ENCODE assay signal across 33 cellular contexts in the genomic region with DNA sequence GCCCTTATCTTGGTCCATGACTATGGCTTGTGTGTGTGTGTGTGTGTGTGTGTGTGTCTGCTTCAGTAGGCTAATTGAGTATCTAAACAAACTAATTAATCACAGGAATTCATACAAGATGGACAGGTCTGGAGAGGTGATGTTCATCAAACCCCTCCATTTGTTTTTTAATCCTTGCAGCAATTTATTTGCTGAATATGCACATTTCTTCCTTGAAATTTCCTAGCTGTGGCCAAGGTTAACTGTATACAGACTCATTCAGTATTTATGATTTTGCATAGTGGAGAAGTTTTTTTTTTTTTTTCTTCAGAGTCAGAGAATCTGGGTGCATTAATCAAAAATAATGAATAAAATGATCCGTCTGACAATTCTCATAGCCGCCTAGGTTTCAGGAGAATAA.
"Had no signal": no experiment of that assay in that cellular context is flagged by ENCODE, and none has a peak within 500 bp of the region (broad histone marks: within the 10 kb centered on the region; RNA-seq: fewer than 3 reads in every experiment).

No MANE protein-coding gene starts in this region.

- H3K4me1 ChIP-seq: adrenal gland, body of pancreas, breast epithelium had no signal

- H3K36me3 ChIP-seq: adrenal gland, brain microvascular endothelial cell, breast epithelium had no signal

- H3K4me3 ChIP-seq: adrenal gland, body of pancreas, breast epithelium had no signal

- ATAC-seq: activated CD8-positive, alpha-beta T cell treated with anti-CD3 and anti-CD28 coated beads for 36 hours; activated naive CD4-positive, alpha-beta T cell treated with anti-CD3 and anti-CD28 coated beads, Interleukin-2, amount 50 U/mL, for 72 hours; activated T-cell treated with anti-CD3 and anti-CD28 coated beads, Interleukin-2, amount 50 U/mL, for 4 hours; activated T-cell treated with anti-CD3 and anti-CD28 coated beads, Interleukin-2, amount 50 U/mL, for 72 hours; activated T-helper 17 cell treated with anti-CD3 and anti-CD28 coated beads, Interleukin-2, amount 50 U/mL, for 72 hours; body of pancreas had no signal

- H3K27ac ChIP-seq: adrenal gland, body of pancreas, brain microvascular endothelial cell, breast epithelium, VCaP had no signal

- FAIRE-seq: astrocyte, TTC549 had no signal

- H3K9me3 ChIP-seq: adrenal gland, body of pancreas, breast epithelium had no signal

- DNase-seq: activated B cell treated with CpG ODN at 0.5 μM for 24 hours; activated CD4-positive, alpha-beta memory T cell treated with anti-CD3 and anti-CD28 coated beads for 36 hours; activated CD4-positive, alpha-beta T cell treated with anti-CD3 and anti-CD28 coated beads for 4 hours; activated CD4-positive, alpha-beta T cell treated with anti-CD3 and anti-CD28 coated beads, Interleukin-2, amount 10 ng/mL, durations not matched to agents 24 days and 14 days; activated CD4-positive, alpha-beta T cell treated with anti-CD3 and anti-CD28 coated beads, Interleukin-2, amount 50 U/mL, for 1 hour; activated CD4-positive, alpha-beta T cell treated with anti-CD3 and anti-CD28 coated beads, Interleukin-2, amount 50 U/mL, for 4 hours; activated CD4-positive, CD25-positive, alpha-beta regulatory T cell treated with anti-CD3 and anti-CD28 coated beads, Interleukin-2, amount 50 U/mL, for 72 hours; activated CD8-positive, alpha-beta memory T cell treated with anti-CD3 and anti-CD28 coated beads, Interleukin-2, amount 50 U/mL, for 4 hours; activated CD8-positive, alpha-beta T cell treated with anti-CD3 and anti-CD28 coated beads for 36 hours; activated effector memory CD4-positive, alpha-beta T cell treated with anti-CD3 and anti-CD28 coated beads, Interleukin-2, amount 50 U/mL, for 16 hours; activated gamma-delta T cell treated with Interleukin-2 at 50 U/mL for 16 hours; activated naive CD4-positive, alpha-beta T cell; activated naive CD4-positive, alpha-beta T cell treated with anti-CD3 and anti-CD28 coated beads for 36 hours; activated naive CD4-positive, alpha-beta T cell treated with anti-CD3 and anti-CD28 coated beads, Interleukin-2, amount 50 U/mL, for 16 hours; activated naive CD8-positive, alpha-beta T cell treated with anti-CD3 and anti-CD28 coated beads for 36 hours; activated T-cell treated with anti-CD3 and anti-CD28 coated beads for 4 hours; activated T-cell treated with anti-CD3 and anti-CD28 coated beads, Interleukin-2, amount 50 U/mL, for 1 hour; activated T-cell treated with anti-CD3 and anti-CD28 coated beads, Interleukin-2, amount 50 U/mL, for 4 hours; activated T-cell treated with anti-CD3 and anti-CD28 coated beads, Interleukin-2, amount 50 U/mL, for 72 hours; adrenal gland; amniotic stem cell; aorta; body of pancreas; brain microvascular endothelial cell; central memory CD4-positive, alpha-beta T cell; T-helper 2 cell; T-helper 9 cell had no signal

- H3K27me3 ChIP-seq: adrenal gland, body of pancreas, brain microvascular endothelial cell, breast epithelium had no signal
